In genomic region chr6:156905801-156906200, GRCh38 we compare ENCODE assay signal across 7 cellular contexts.
"Had no signal": no experiment of that assay in that cellular context is flagged by ENCODE, and none has a peak within 500 bp of the region (broad histone marks: within the 10 kb centered on the region; RNA-seq: fewer than 3 reads in every experiment).

No MANE protein-coding gene starts in this region.

- H3K9me3 ChIP-seq: heart right ventricle, right atrium auricular region had no signal

- ATAC-seq: activated CD4-positive, CD25-positive, alpha-beta regulatory T cell treated with anti-CD3 and anti-CD28 coated beads, Interleukin-2, amount 50 U/mL, for 24 hours; heart right ventricle; left lobe of liver had no signal

- DNase-seq: foreskin melanocyte; heart right ventricle; mesendoderm; stimulated activated CD4-positive, alpha-beta T cell treated with anti-CD3 and anti-CD28 coated beads, Interleukin-4, amount 100 ng/mL, for 4 hours had no signal
